Comparison of ENCODE assay signal across 1 cellular context in genomic region chrX:124619710-124620109, GRCh38.
TF ChIP-seq lines count a peak whose summit lies in the region.

No MANE protein-coding gene starts in this region.

TF ChIP-seq in IMR-90, 13 proteins besides CTCF, POLR2A, EP300 and RAD21 (continued from another document):
- TF ChIP-seq CEBPB (IDR thresholded peaks at IDR 0.05; ENCODE audit: low read depth, low read length) = 0 out of 2 replicates have a peak, but pooled peaks have one; percentile 8
- TF ChIP-seq, protein P1, sequence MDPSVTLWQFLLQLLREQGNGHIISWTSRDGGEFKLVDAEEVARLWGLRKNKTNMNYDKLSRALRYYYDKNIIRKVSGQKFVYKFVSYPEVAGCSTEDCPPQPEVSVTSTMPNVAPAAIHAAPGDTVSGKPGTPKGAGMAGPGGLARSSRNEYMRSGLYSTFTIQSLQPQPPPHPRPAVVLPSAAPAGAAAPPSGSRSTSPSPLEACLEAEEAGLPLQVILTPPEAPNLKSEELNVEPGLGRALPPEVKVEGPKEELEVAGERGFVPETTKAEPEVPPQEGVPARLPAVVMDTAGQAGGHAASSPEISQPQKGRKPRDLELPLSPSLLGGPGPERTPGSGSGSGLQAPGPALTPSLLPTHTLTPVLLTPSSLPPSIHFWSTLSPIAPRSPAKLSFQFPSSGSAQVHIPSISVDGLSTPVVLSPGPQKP (IDR thresholded peaks at IDR 0.05; ENCODE audit: borderline replicate concordance, low read depth, low read length) = no peak
